Comparison of ENCODE assay signal across 18 cellular contexts in the genomic region with DNA sequence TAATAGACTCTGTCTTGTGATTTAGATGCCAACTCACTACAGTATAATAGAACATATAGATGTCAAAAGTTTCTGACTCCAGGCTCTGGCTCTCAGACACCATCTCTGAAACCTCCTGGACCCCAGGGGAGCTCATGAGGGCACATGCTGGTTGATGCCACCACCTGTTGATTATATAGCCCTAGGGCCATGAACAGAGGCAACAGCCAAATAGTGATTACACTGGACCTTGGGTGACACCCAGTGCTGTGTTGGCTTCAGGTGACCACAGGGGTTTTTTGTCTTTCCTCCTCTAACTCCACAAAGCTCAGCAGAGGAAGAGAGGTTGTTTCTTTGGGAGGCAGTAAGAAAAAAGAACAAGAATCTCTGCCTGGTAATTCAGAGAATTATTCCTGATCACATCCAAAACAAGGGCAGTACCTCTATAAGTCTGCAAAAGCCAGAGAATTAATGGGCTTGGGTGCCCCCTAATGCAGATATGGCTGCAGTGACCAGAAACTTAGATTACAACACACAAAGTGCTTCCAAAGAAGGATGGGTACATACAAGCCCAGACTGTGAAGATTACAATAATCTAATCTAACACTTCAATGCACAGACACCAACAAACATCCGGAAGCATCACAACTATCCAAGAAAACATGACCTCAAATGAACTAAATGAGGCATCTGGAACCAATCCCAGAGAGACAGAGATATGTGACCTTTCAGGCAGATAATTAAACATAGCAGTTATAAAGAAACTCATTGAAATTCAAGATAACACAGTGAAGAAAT.
A peak's percentile ranks its signal among the peaks of the same experiment; 100 is the strongest.
DNase-seq lines count a peak whose midpoint lies in the region; ATAC-seq and TF ChIP-seq lines count a peak whose summit lies in the region.
"Had no signal": no experiment of that assay in that cellular context is flagged by ENCODE, and none has a peak within 500 bp of the region (broad histone marks: within the 10 kb centered on the region; RNA-seq: fewer than 3 reads in every experiment).

No MANE protein-coding gene starts in this region.

- H3K4me1 Mint-ChIP-seq in osteocyte (ENCODE audit: unreplicated experiment): no peaks in the 10 kb centered on the region
- H3K4me1 Mint-ChIP-seq: neural crest cell had no signal

- H3K27ac Mint-ChIP-seq in osteocyte (ENCODE audit: unreplicated experiment): no peak overlapping the region
- H3K27ac Mint-ChIP-seq: activated T-cell treated with anti-CD3 and anti-CD28 coated beads, Interleukin-2, amount 50 U/mL, for 72 hours; T-helper 2 cell treated with Interferon-gamma antibody and Interleukin-4, amounts not matched to agents 5 μg/mL and 100 μg/mL, for 36 hours had no signal

- H3K36me3 Mint-ChIP-seq in osteocyte (ENCODE audit: unreplicated experiment): no peaks in the 10 kb centered on the region

- no peak overlapping the region for H3K4me2 ChIP-seq in GM23248 (ENCODE audit: unreplicated experiment)
- no peak overlapping the region for H3K4me2 ChIP-seq in PC-3 (ENCODE audit: low read length)

- in situ Hi-C loops in GM23248 (cut with MboI): no loop called here

- H3K36me3 ChIP-seq in GM23248 (ENCODE audit: low read depth) (no peaks in the 10 kb centered on the region), PC-3 (ENCODE audit: low read depth, low read length) (no peaks in the 10 kb centered on the region)
- H3K36me3 ChIP-seq: esophagus muscularis mucosa, upper lobe of right lung had no signal

- H3K4me3 ChIP-seq in GM23248 (no peak overlapping the region), PC-3 (ENCODE audit: low read length) (no peak overlapping the region), epithelial cell of esophagus (ENCODE audit: low read length) (no peak overlapping the region)
- H3K4me3 ChIP-seq: coronary artery, esophagus muscularis mucosa, upper lobe of right lung had no signal

- no peak overlapping the region for H3K4me3 Mint-ChIP-seq in osteocyte (ENCODE audit: unreplicated experiment)
- H3K4me3 Mint-ChIP-seq: activated T-cell treated with anti-CD3 and anti-CD28 coated beads, Interleukin-2, amount 50 U/mL, for 72 hours; neural crest cell; T-helper 2 cell treated with Interferon-gamma antibody and Interleukin-4, amounts not matched to agents 5 μg/mL and 100 μg/mL, for 36 hours had no signal

- BruUV-seq in PC-3 (replicated peaks; lab: Mats Ljungman, UMichigan): no TSS peak

- H3K27ac ChIP-seq in GM23248: no peak overlapping the region
- no peak overlapping the region for H3K27ac ChIP-seq in PC-3 (ENCODE audit: low read length)
- H3K27ac ChIP-seq: coronary artery, esophagus muscularis mucosa, HL-60, upper lobe of right lung had no signal

- no peak overlapping the region for H2AFZ ChIP-seq in GM23248
- H2AFZ ChIP-seq in PC-3 (ENCODE audit: low read length): no peak overlapping the region

- DNase-seq in GM23248 (peak; percentile 16), PC-3 (peak; percentile 11), epithelial cell of esophagus (ENCODE audit: low read depth) (peak; percentile 10), osteocyte (ENCODE audit: extremely low spot score, unreplicated experiment) (no peak), NCI-H187 (lab: John Stamatoyannopoulos, UW) (no peak), T1000 (lab: John Stamatoyannopoulos, UW) (no peak)
- DNase-seq: activated T-cell treated with anti-CD3 and anti-CD28 coated beads, Interleukin-2, amount 50 U/mL, for 72 hours; mammary epithelial cell; NCI-H2029; retina; stimulated activated naive CD4-positive, alpha-beta T cell treated with Interleukin-2 at 50 U/mL for 16 hours; upper lobe of right lung had no signal

- H4K20me1 ChIP-seq in GM23248 (ENCODE audit: insufficient read depth): no peaks in the 10 kb centered on the region
- no peaks in the 10 kb centered on the region for H4K20me1 ChIP-seq in PC-3 (ENCODE audit: low read length)

- TF ChIP-seq CTCF in PC-3 (conservative IDR thresholded peaks at IDR 0.05; ENCODE audit: low read depth, low read length) (no peak), epithelial cell of esophagus (IDR thresholded peaks at IDR 0.05; ENCODE audit: insufficient read depth, low read depth, low read length, missing control alignments) (no peak), osteocyte (IDR thresholded peaks at IDR 0.05) (peak; percentile 35)

- H3K9me3 Mint-ChIP-seq in osteocyte (ENCODE audit: unreplicated experiment): no peaks in the 10 kb centered on the region
- H3K9me3 Mint-ChIP-seq: neural crest cell had no signal

- POLR2A ChIA-PET in PC-3 (lab: Charles Lee; ENCODE audit: unreplicated experiment): no interaction called here

- H3K79me2 ChIP-seq in GM23248 (ENCODE audit: insufficient read depth) (no peaks in the 10 kb centered on the region), PC-3 (ENCODE audit: low read length) (no peaks in the 10 kb centered on the region)

- no peaks in the 10 kb centered on the region for H3K9me2 ChIP-seq in GM23248 (ENCODE audit: insufficient read depth)
- no peaks in the 10 kb centered on the region for H3K9me2 ChIP-seq in PC-3 (replicated peaks; ENCODE audit: low read length)

- H3K9ac ChIP-seq in GM23248 (no peak overlapping the region), PC-3 (ENCODE audit: low read length) (no peak overlapping the region)

- no peaks in the 10 kb centered on the region for H3F3A ChIP-seq in GM23248 (ENCODE audit: insufficient read depth)
- H3F3A ChIP-seq in PC-3 (ENCODE audit: low read length, unreplicated experiment): no peaks in the 10 kb centered on the region

- intact Hi-C loops in PC-3 (cut with micrococcal nuclease): no loop called here

- H3K27me3 ChIP-seq in GM23248 (replicated peaks; ENCODE audit: insufficient read depth) (no peaks in the 10 kb centered on the region), PC-3 (ENCODE audit: low read length) (no peaks in the 10 kb centered on the region)
- H3K27me3 ChIP-seq: esophagus muscularis mucosa, upper lobe of right lung had no signal

- H3K9me3 ChIP-seq in GM23248 (ENCODE audit: low read depth) (no peaks in the 10 kb centered on the region), PC-3 (ENCODE audit: low read length) (no peaks in the 10 kb centered on the region)
- H3K9me3 ChIP-seq: esophagus muscularis mucosa, upper lobe of right lung had no signal

- no peaks in the 10 kb centered on the region for H3K27me3 Mint-ChIP-seq in osteocyte (ENCODE audit: unreplicated experiment)

- no peak for ATAC-seq in PC-3
- no peak for ATAC-seq in GM18867 (IDR thresholded peaks at IDR 0.05; ENCODE audit: unreplicated experiment)
- ATAC-seq: activated T-cell treated with anti-CD3 and anti-CD28 coated beads, Interleukin-2, amount 50 U/mL, for 72 hours; upper lobe of right lung had no signal

- CTCF ChIA-PET in PC-3 (lab: Charles Lee): no interaction called here

- 23 to 42% methylated on average over 1 of the region's 1 CpG for WGBS in GM23248 (ENCODE audit: low coverage in 1 of 2, low lambda C conversion rate in 2 of 2, missing lambda C conversion rate in 2 of 2), 2 experiments

- H3K4me1 ChIP-seq in GM23248 (ENCODE audit: insufficient read depth): no peaks in the 10 kb centered on the region
- no peaks in the 10 kb centered on the region for H3K4me1 ChIP-seq in PC-3 (ENCODE audit: insufficient read depth, low read length)
- H3K4me1 ChIP-seq: esophagus muscularis mucosa, upper lobe of right lung had no signal

Comparison
In these comparisons a context has a peak if more than half of its experiments do, and no peak if none do; other contexts are left out.
1. DNase-seq: peak in GM23248 (single experiment), PC-3 (single experiment) and epithelial cell of esophagus (single experiment); none in osteocyte (single experiment), NCI-H187 (0 of 2) and T1000 (single experiment).